In genomic region chr19:17679526-17680234, GRCh38 we compare ENCODE assay signal across 10 cellular contexts. TPM values are rescaled to one million over a fixed set of nuclear protein-coding genes. Genes with fewer than 3 reads are reported as not detected.
DNase-seq lines count a peak whose midpoint lies in the region; ATAC-seq and TF ChIP-seq lines count a peak whose summit lies in the region.
"Had no signal": no experiment of that assay in that cellular context is flagged by ENCODE, and none has a peak within 500 bp of the region (broad histone marks: within the 10 kb centered on the region; RNA-seq: fewer than 3 reads in every experiment).

No MANE protein-coding gene starts in this region.

- no peaks in the 10 kb centered on the region for H3K36me3 Mint-ChIP-seq in HFFc6 (ENCODE audit: low read depth)
- H3K36me3 Mint-ChIP-seq in neural crest cell (ENCODE audit: low read depth): no peaks in the 10 kb centered on the region

- H3K4me3 ChIP-seq in AG10803 (ENCODE audit: low read length): peak overlapping the region; percentile 27
- peak overlapping the region; percentile 68 for H3K4me3 ChIP-seq in coronary artery

- peak overlapping the region; percentile 54 to 78 for H3K27ac ChIP-seq in coronary artery
- H3K27ac ChIP-seq in foreskin keratinocyte: no peak overlapping the region

- H3K9me3 Mint-ChIP-seq in HFFc6: no peaks in the 10 kb centered on the region
- no peaks in the 10 kb centered on the region for H3K9me3 Mint-ChIP-seq in neural crest cell
- H3K9me3 Mint-ChIP-seq: activated T-cell treated with anti-CD3 and anti-CD28 coated beads, Interleukin-2, amount 50 U/mL, for 24 hours had no signal

- DNase-seq in AG10803 (ENCODE audit: low read depth): no peak
- DNase-seq in HFFc6: no peak
- no peak for DNase-seq in coronary artery (ENCODE audit: low spot score)
- DNase-seq in neural crest cell (ENCODE audit: low read depth, low spot score): no peak
- no peak for DNase-seq in SK-N-DZ (ENCODE audit: low spot score)
- no peak for DNase-seq in foreskin keratinocyte
- no peak for DNase-seq in stimulated activated CD8-positive, alpha-beta memory T cell treated with anti-CD3 and anti-CD28 coated beads, Interleukin-4, amount 100 ng/mL, for 48 hours
- no peak for DNase-seq in NCI-H128 (lab: John Stamatoyannopoulos, UW; ENCODE audit: unreplicated experiment)

- peaks cover 30% of the 10 kb centered on the region for H3K4me1 Mint-ChIP-seq in HFFc6 (ENCODE audit: low read depth)
- peaks cover 11% of the 10 kb centered on the region for H3K4me1 Mint-ChIP-seq in neural crest cell

- H3K27me3 Mint-ChIP-seq in HFFc6 (ENCODE audit: insufficient read depth) (peaks cover 5% of the 10 kb centered on the region), neural crest cell (ENCODE audit: low read depth) (peaks cover 61% of the 10 kb centered on the region)

- TF ChIP-seq CTCF in AG10803 (conservative IDR thresholded peaks at IDR 0.05; ENCODE audit: low read length) (no peak), HFFc6 (IDR thresholded peaks at IDR 0.05) (no peak), coronary artery (IDR thresholded peaks at IDR 0.05) (no peak), neural crest cell (conservative IDR thresholded peaks at IDR 0.05) (no peak), foreskin keratinocyte (conservative IDR thresholded peaks at IDR 0.05) (no peak)

- no peak for ATAC-seq in foreskin keratinocyte
- ATAC-seq: SK-N-SH treated with all-trans-retinoic acid at 6 μM for 48 hours had no signal

- H3K4me3 Mint-ChIP-seq in HFFc6: peak overlapping the region; percentile 77
- peak overlapping the region; percentile 34 for H3K4me3 Mint-ChIP-seq in neural crest cell
- H3K4me3 Mint-ChIP-seq: activated T-cell treated with anti-CD3 and anti-CD28 coated beads, Interleukin-2, amount 50 U/mL, for 24 hours had no signal

- H3K27ac Mint-ChIP-seq in HFFc6 (peak overlapping the region; percentile 79), neural crest cell (ENCODE audit: unreplicated experiment) (no peak overlapping the region)
- H3K27ac Mint-ChIP-seq: activated T-cell treated with anti-CD3 and anti-CD28 coated beads, Interleukin-2, amount 50 U/mL, for 24 hours had no signal

- peaks cover 32% of the 10 kb centered on the region for H3K27me3 ChIP-seq in foreskin keratinocyte

- H3K4me1 ChIP-seq in foreskin keratinocyte: no peaks in the 10 kb centered on the region

RNA-seq across cellular contexts. Expression of gene UNC13A, which starts 8.5 kb away (rescaled TPM):
- under 1 TPM; 0.07 to 0.71 (median 0.21) TPM for total RNA-seq in HFFc6 (2021; fragmentation: NEBNext Ultra II Directional; extraction: Animal tissue kit (Norgen Biotek cat#: 25700))
- total RNA-seq in neural crest cell (5.7 and 6.4 TPM in 2 replicates), foreskin keratinocyte (0.03 and 0.04 TPM in 2 replicates)
- 3.8 and 4.0 TPM in 2 replicates for polyA plus RNA-seq in SK-N-DZ (2014; cell fraction: cytosol; rRNA removed)
- polyA plus RNA-seq in SK-N-DZ (2014; cell fraction: nucleus; rRNA removed): 11.3 and 12.9 TPM in 2 replicates
- polyA plus RNA-seq in foreskin keratinocyte: under 0.01 TPM in 1 of 2 replicates, not detected in the other

RNA-seq across cellular contexts. Expression of gene MAP1S, which starts 39.6 kb away (rescaled TPM):
- 10 to 100 TPM; 56.0 to 77.9 (median 68.2) TPM for total RNA-seq in HFFc6 (2021; fragmentation: NEBNext Ultra II Directional; extraction: Animal tissue kit (Norgen Biotek cat#: 25700))
- total RNA-seq in neural crest cell (91.8 and 93.4 TPM in 2 replicates), foreskin keratinocyte (23.5 and 25.3 TPM in 2 replicates)
- 9.4 and 23.3 TPM in 2 replicates for polyA plus RNA-seq in SK-N-DZ (2014; cell fraction: cytosol; rRNA removed)
- polyA plus RNA-seq in SK-N-DZ (2014; cell fraction: nucleus; rRNA removed): 5.7 and 20.2 TPM in 2 replicates
- polyA plus RNA-seq in foreskin keratinocyte: 28.4 and 35.9 TPM in 2 replicates
